ENCODE assay signal across 8 cellular contexts in genomic region chr2:72915907-72916742, GRCh38. TPM values are rescaled to one million over a fixed set of nuclear protein-coding genes. Genes with fewer than 3 reads are reported as not detected.
A peak's percentile ranks its signal among the peaks of the same experiment; 100 is the strongest.
DNase-seq lines count a peak whose midpoint lies in the region; ATAC-seq and TF ChIP-seq lines count a peak whose summit lies in the region.

No MANE protein-coding gene starts in this region.

- H3K4me3 Mint-ChIP-seq in immature natural killer cell: peak overlapping the region; percentile 73 to 83 (median 81)

- BruUV-seq in A673 (replicated peaks; lab: Mats Ljungman, UMichigan): no TSS peak

- H3K4me3 ChIP-seq in A673 (ENCODE audit: low read depth, low read length, poor library complexity, severe bottlenecking): peak overlapping the region; percentile 46
- peak overlapping the region; percentile 23 for H3K4me3 ChIP-seq in adipocyte (ENCODE audit: low read length)

- CTCF ChIA-PET in A673 (lab: Charles Lee): no interaction called here

- TF ChIP-seq CTCF in A673 (conservative IDR thresholded peaks at IDR 0.05; ENCODE audit: low read depth, low read length): no peak

- H3K27ac ChIP-seq in A673 (ENCODE audit: low read depth, low read length, poor library complexity, severe bottlenecking): no peak overlapping the region

- H3K9me3 Mint-ChIP-seq in immature natural killer cell: peaks cover 0 to 2% (median 0%) of the 10 kb centered on the region in 6 donors

- intact Hi-C loops in A673 (cut with micrococcal nuclease; ENCODE audit: unreplicated experiment): no loop called here

- no peak overlapping the region for H3K9ac ChIP-seq in adipocyte (ENCODE audit: low read length)

- H3K27me3 ChIP-seq in A673 (replicated peaks; ENCODE audit: insufficient read depth, low read depth, low read length, poor library complexity) (peaks cover 99% of the 10 kb centered on the region), adipocyte (replicated peaks; ENCODE audit: control insufficient read depth, insufficient read depth, low read length) (peaks cover 87% of the 10 kb centered on the region)

- H3K4me1 ChIP-seq in A673 (ENCODE audit: insufficient read depth, low read length, poor library complexity, severe bottlenecking) (peaks cover 26% of the 10 kb centered on the region), adipocyte (ENCODE audit: control insufficient read depth, insufficient read depth, low read length) (peaks cover 10% of the 10 kb centered on the region)

- no peaks in the 10 kb centered on the region for H3K36me3 Mint-ChIP-seq in immature natural killer cell

- ATAC-seq in GM18519 (IDR thresholded peaks at IDR 0.05; ENCODE audit: low FRiP score, unreplicated experiment) (peak; percentile 49), HG02938 (IDR thresholded peaks at IDR 0.05; ENCODE audit: unreplicated experiment) (peak; percentile 50)

- H3K4me1 Mint-ChIP-seq in immature natural killer cell: peaks cover 28 to 34% of the 10 kb centered on the region in 2 donors

- H3K27ac Mint-ChIP-seq in immature natural killer cell: no peak overlapping the region

- H3K27me3 Mint-ChIP-seq in immature natural killer cell (ENCODE audit: low read depth in 3 of 3): peaks cover 28 to 48% (median 46%) of the 10 kb centered on the region in 3 donors

- H3K36me3 ChIP-seq in A673 (ENCODE audit: insufficient read depth, low read length, poor library complexity, severe bottlenecking) (no peaks in the 10 kb centered on the region), adipocyte (ENCODE audit: control insufficient read depth, insufficient read depth, low read length, severe bottlenecking) (no peaks in the 10 kb centered on the region)

- POLR2A ChIA-PET in A673 (lab: Charles Lee; ENCODE audit: low non-redundant PET): no interaction called here

- H3K9me3 ChIP-seq in A673 (ENCODE audit: low read depth, low read length, poor library complexity, severe bottlenecking) (no peaks in the 10 kb centered on the region), adipocyte (ENCODE audit: control insufficient read depth, low read length) (peaks cover 3% of the 10 kb centered on the region)

- DNase-seq in A673 (ENCODE audit: low spot score) (peak; percentile 72), NCI-H226 (peak; percentile 77), adipocyte (ENCODE audit: low read depth) (peak; percentile 29), immature natural killer cell (peak in 2 of 3 donors; percentile 25 to 30), GM19240 (ENCODE audit: insufficient read length, low spot score) (no peak)
- peak; percentile 68 for DNase-seq in stimulated activated CD4-positive, alpha-beta T cell treated with anti-CD3 and anti-CD28 coated beads, Interleukin-15, amount 100 ng/mL, for 24 hours

RNA-seq across cellular contexts. Expression of gene EMX1, which starts 1.2 kb away (rescaled TPM):
- not detected in 2 replicates for total RNA-seq in A673 (2021)
- not detected for polyA plus RNA-seq in immature natural killer cell

RNA-seq across cellular contexts. Expression of gene SPR, which starts 28.9 kb away (rescaled TPM):
- total RNA-seq in A673 (2021): 22.6 and 25.6 TPM in 2 replicates
- 1 to 10 TPM; 1.2 to 2.2 (median 1.4) TPM for polyA plus RNA-seq in immature natural killer cell
